Comparison of ENCODE assay signal across 1 cellular context in the genomic region with DNA sequence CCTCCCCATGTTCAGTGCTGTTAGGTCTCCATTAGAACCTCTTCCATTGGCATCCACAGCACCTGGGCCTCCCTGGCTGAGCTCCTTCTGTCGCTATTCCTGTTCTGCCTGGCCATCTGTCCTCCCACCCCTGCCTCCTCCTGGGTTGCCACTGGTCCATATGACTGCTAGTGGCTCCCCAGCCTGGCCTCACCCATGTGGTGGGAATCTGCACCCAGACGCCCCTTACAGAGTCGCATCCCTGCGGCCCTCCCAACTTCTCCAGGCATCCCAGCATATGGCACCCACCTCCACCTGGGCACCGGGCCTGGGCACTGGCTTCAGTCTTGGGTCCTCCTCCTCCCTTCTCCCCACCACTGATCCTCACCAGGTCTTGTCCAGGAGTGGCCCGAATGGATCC.
TF ChIP-seq lines count a peak whose summit lies in the region.

No MANE protein-coding gene starts in this region.

TF ChIP-seq in A549, 52 proteins besides CTCF, POLR2A, EP300 and RAD21 (continued from another document):
- TF ChIP-seq HMGXB4 (CRISPR knock-in tag; IDR thresholded peaks at IDR 0.05; ENCODE audit: borderline replicate concordance) (no peak), KDM5A (IDR thresholded peaks at IDR 0.05) (no peak), PHF8 (IDR thresholded peaks at IDR 0.05; ENCODE audit: borderline replicate concordance, low read depth) (no peak), SREBF2 (IDR thresholded peaks at IDR 0.05) (no peak), SMC3 (IDR thresholded peaks at IDR 0.05) (no peak), EHMT2 (IDR thresholded peaks at IDR 0.05; ENCODE audit: low read depth) (no peak), POLR2AphosphoS2 (conservative IDR thresholded peaks at IDR 0.05; ENCODE audit: low read length) (no peak; the same call in 1 of the 2 replicates), FOXS1 (CRISPR knock-in tag; IDR thresholded peaks at IDR 0.05) (no peak)
- TF ChIP-seq, protein P1, sequence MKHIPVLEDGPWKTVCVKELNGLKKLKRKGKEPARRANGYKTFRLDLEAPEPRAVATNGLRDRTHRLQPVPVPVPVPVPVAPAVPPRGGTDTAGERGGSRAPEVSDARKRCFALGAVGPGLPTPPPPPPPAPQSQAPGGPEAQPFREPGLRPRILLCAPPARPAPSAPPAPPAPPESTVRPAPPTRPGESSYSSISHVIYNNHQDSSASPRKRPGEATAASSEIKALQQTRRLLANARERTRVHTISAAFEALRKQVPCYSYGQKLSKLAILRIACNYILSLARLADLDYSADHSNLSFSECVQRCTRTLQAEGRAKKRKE (CRISPR knock-in tag; IDR thresholded peaks at IDR 0.05; ENCODE audit: low read depth) = no peak
